ENCODE assay signal across 14 cellular contexts in genomic region chr9:84758817-84759216, GRCh38.
DNase-seq lines count a peak whose midpoint lies in the region; ATAC-seq and TF ChIP-seq lines count a peak whose summit lies in the region.
"Had no signal": no experiment of that assay in that cellular context is flagged by ENCODE, and none has a peak within 500 bp of the region (broad histone marks: within the 10 kb centered on the region; RNA-seq: fewer than 3 reads in every experiment).

No MANE protein-coding gene starts in this region.

- TF ChIP-seq CTCF in coronary artery (IDR thresholded peaks at IDR 0.05) = no peak
- no peak for TF ChIP-seq CTCF in uterus (IDR thresholded peaks at IDR 0.05)

- in situ Hi-C loops in ACHN (cut with HindIII; ENCODE audit: low pct_ligation_motif_present, low pct_unique_long_range_greater_than_20kb, low sequenced_read_pairs) = no loop called here

- H3K4me3 Mint-ChIP-seq in CD4-positive, alpha-beta memory T cell = peak overlapping the region in 4 of 8 donors; percentile 8 to 51 (median 16)
- peak overlapping the region; percentile 55 for H3K4me3 Mint-ChIP-seq in activated T-helper 17 cell treated with anti-CD3 and anti-CD28 coated beads, Interleukin-2, amount 50 U/mL, for 72 hours
- H3K4me3 Mint-ChIP-seq: T-helper 2 cell treated with Interferon-gamma antibody and Interleukin-4, amounts not matched to agents 5 μg/mL and 100 μg/mL, for 36 hours had no signal

- TF ChIP-seq POLR2A in uterus (IDR thresholded peaks at IDR 0.05) = no peak

- intact Hi-C loops in CD4-positive, alpha-beta memory T cell (cut with micrococcal nuclease) = no loop called here
- intact Hi-C loops in uterus (cut with DNase I; ENCODE audit: low total_unique reads) = no loop called here

- no peaks in the 10 kb centered on the region for H3K36me3 Mint-ChIP-seq in CD4-positive, alpha-beta memory T cell
- H3K36me3 Mint-ChIP-seq in activated T-helper 17 cell treated with anti-CD3 and anti-CD28 coated beads, Interleukin-2, amount 50 U/mL, for 72 hours (ENCODE audit: low read depth) = peaks cover 10% of the 10 kb centered on the region

- H3K9me3 ChIP-seq in CD4-positive, alpha-beta memory T cell (ENCODE audit: control insufficient read depth in 1 of 2, low read length in 2 of 2) = no peaks in the 10 kb centered on the region
- H3K9me3 ChIP-seq in uterus = no peaks in the 10 kb centered on the region

- peak overlapping the region in 4 of 7 donors; percentile 6 to 54 (median 38) for H3K27ac Mint-ChIP-seq in CD4-positive, alpha-beta memory T cell
- peak overlapping the region; percentile 84 for H3K27ac Mint-ChIP-seq in activated T-helper 17 cell treated with anti-CD3 and anti-CD28 coated beads, Interleukin-2, amount 50 U/mL, for 72 hours
- H3K27ac Mint-ChIP-seq: T-helper 2 cell treated with Interferon-gamma antibody and Interleukin-4, amounts not matched to agents 5 μg/mL and 100 μg/mL, for 36 hours had no signal

- no peak overlapping the region for H3K4me3 ChIP-seq in CD4-positive, alpha-beta memory T cell (ENCODE audit: low read length in 2 of 2)
- H3K4me3 ChIP-seq in coronary artery (no peak overlapping the region), uterus (no peak overlapping the region)
- H3K4me3 ChIP-seq: skin epidermis had no signal

- no peaks in the 10 kb centered on the region for H3K36me3 ChIP-seq in CD4-positive, alpha-beta memory T cell (ENCODE audit: insufficient read depth, low read length)
- no peaks in the 10 kb centered on the region for H3K36me3 ChIP-seq in uterus

- H3K27me3 Mint-ChIP-seq in CD4-positive, alpha-beta memory T cell = peaks cover 0 to 2% of the 10 kb centered on the region in 2 donors
- H3K27me3 Mint-ChIP-seq in activated T-helper 17 cell treated with anti-CD3 and anti-CD28 coated beads, Interleukin-2, amount 50 U/mL, for 72 hours = no peaks in the 10 kb centered on the region

- CTCF ChIA-PET in CD4-positive, alpha-beta memory T cell (lab: Charles Lee; ENCODE audit: partially characterized antibody) = interaction anchor here (1.5 kb wide), 1 partner anchor 10 kb away, joined by 3 read pairs; no protein-coding TSS in a partner anchor

- no peak for DNase-seq in CD4-positive, alpha-beta memory T cell
- DNase-seq in SIG-M5 (lab: John Stamatoyannopoulos, UW) (no peak), ACHN (no peak), coronary artery (ENCODE audit: low spot score) (no peak), uterus (no peak)
- DNase-seq: activated CD4-positive, alpha-beta T cell treated with anti-CD3 and anti-CD28 coated beads for 1 hour; HCEC 1CT; NCI-H146; NCI-H446 had no signal

- POLR2A ChIA-PET in CD4-positive, alpha-beta memory T cell (lab: Charles Lee; ENCODE audit: partially characterized antibody) = no interaction called here

- peaks cover 16 to 31% (median 23%) of the 10 kb centered on the region in 4 donors for H3K4me1 Mint-ChIP-seq in CD4-positive, alpha-beta memory T cell
- H3K4me1 Mint-ChIP-seq in activated T-helper 17 cell treated with anti-CD3 and anti-CD28 coated beads, Interleukin-2, amount 50 U/mL, for 72 hours = peaks cover 48% of the 10 kb centered on the region

- peaks cover 0 to 9% (median 2%) of the 10 kb centered on the region in 8 donors for H3K9me3 Mint-ChIP-seq in CD4-positive, alpha-beta memory T cell
- peaks cover 6% of the 10 kb centered on the region for H3K9me3 Mint-ChIP-seq in activated T-helper 17 cell treated with anti-CD3 and anti-CD28 coated beads, Interleukin-2, amount 50 U/mL, for 72 hours

- H3K27me3 ChIP-seq in CD4-positive, alpha-beta memory T cell (ENCODE audit: insufficient read depth, low read length) = no peaks in the 10 kb centered on the region
- H3K27me3 ChIP-seq in uterus = no peaks in the 10 kb centered on the region

- ATAC-seq in GM18909 (IDR thresholded peaks at IDR 0.05; ENCODE audit: poor library complexity, unreplicated experiment) (peak; percentile 4), HG02870 (IDR thresholded peaks at IDR 0.05; ENCODE audit: unreplicated experiment) (peak; percentile 2)
- peak; percentile 0 for ATAC-seq in activated T-helper 17 cell treated with anti-CD3 and anti-CD28 coated beads, Interleukin-2, amount 50 U/mL, for 72 hours (replicated peaks)

- no peak overlapping the region for H3K27ac ChIP-seq in CD4-positive, alpha-beta memory T cell (ENCODE audit: low read depth, low read length)
- no peak overlapping the region for H3K27ac ChIP-seq in coronary artery
- H3K27ac ChIP-seq in uterus = no peak overlapping the region

- H3K4me1 ChIP-seq in CD4-positive, alpha-beta memory T cell (ENCODE audit: insufficient read depth, low read length) = peaks cover 26% of the 10 kb centered on the region
- H3K4me1 ChIP-seq in uterus = no peaks in the 10 kb centered on the region
